8 cellular contexts compared by ENCODE assay signal in the genomic region with DNA sequence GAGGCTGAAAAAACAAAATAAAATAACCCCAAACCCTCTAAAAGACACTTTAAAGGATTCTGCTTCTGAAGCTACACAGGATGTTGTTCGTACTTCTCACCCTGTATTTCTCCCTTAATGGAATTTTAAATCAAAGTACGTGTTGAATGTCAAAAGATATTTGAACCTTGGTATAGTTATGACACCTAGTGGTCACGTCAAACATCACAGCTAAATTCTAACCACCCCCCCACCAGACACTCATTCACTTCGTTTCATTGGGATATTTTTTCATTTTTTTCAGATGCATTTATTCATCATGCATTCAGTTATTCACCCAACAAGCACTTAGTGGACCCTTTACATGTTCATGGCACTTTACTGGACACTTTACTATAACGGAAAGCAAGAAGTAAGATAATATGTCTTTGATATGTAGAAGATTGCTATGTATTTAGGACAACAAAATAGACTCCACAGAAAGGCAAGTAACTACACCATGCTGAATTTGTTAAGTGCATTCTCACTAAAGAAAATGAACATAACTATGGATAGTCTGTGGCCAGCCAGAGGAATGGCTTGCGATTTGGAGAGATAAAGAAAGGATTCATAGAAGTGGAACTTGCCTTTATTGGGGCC.
A peak's percentile ranks its signal among the peaks of the same experiment; 100 is the strongest.
DNase-seq lines count a peak whose midpoint lies in the region; ATAC-seq and TF ChIP-seq lines count a peak whose summit lies in the region.

No MANE protein-coding gene starts in this region.

- H3K27ac ChIP-seq in DND-41 (ENCODE audit: low read length) (peak overlapping the region; percentile 90), foreskin keratinocyte (no peak overlapping the region), psoas muscle (no peak overlapping the region)

- peaks cover 6% of the 10 kb centered on the region for H3K27me3 Mint-ChIP-seq in activated T-cell treated with anti-CD3 and anti-CD28 coated beads, Interleukin-2, amount 50 U/mL, for 24 hours

- H3K4me3 ChIP-seq in DND-41 (ENCODE audit: low read depth in 1 of 2, low read length in 2 of 2): peak overlapping the region in 1 of 2 experiments; percentile 24; a peak in 1 of 4 replicates
- H3K4me3 ChIP-seq in psoas muscle: no peak overlapping the region

- 13 to 22% (median 17%) methylated on average over 6 of the region's 6 CpGs for whole genome bisulfite sequencing in psoas muscle, 3 donors

- peak; percentile 79 for ATAC-seq in DND-41 (ENCODE audit: insufficient read depth, low read depth)
- peak; percentile 57 for ATAC-seq in foreskin keratinocyte
- peak in 1 of 4 donors; percentile 49 for ATAC-seq in psoas muscle
- no peak for ATAC-seq in GM19035 (IDR thresholded peaks at IDR 0.05; ENCODE audit: unreplicated experiment)

- H3K4me3 Mint-ChIP-seq in activated T-cell treated with anti-CD3 and anti-CD28 coated beads, Interleukin-2, amount 50 U/mL, for 24 hours: peak overlapping the region; percentile 48

- DNase-seq in DND-41 (peak; percentile 57), GM20000 (ENCODE audit: low spot score) (peak; percentile 5), NCI-H146 (lab: John Stamatoyannopoulos, UW) (peak; percentile 3), foreskin keratinocyte (peak in 1 of 2 donors; percentile 17), psoas muscle (no peak), NCI-H2171 (lab: John Stamatoyannopoulos, UW) (no peak)
- no peak for DNase-seq in activated T-cell treated with anti-CD3 and anti-CD28 coated beads, Interleukin-2, amount 50 U/mL, for 24 hours

- intact Hi-C loops in psoas muscle (cut with DNase I): loop anchor here in 1 of 2 donors (5.0 kb wide), 1 partner anchor 525 kb away; no protein-coding TSS in a partner anchor

- H3K27me3 ChIP-seq in DND-41 (ENCODE audit: insufficient read depth, low read length, poor library complexity) (no peaks in the 10 kb centered on the region), foreskin keratinocyte (no peaks in the 10 kb centered on the region), psoas muscle (ENCODE audit: insufficient read depth in 3 of 3, low read length in 2 of 3) (no peaks in the 10 kb centered on the region)

- H3K9me3 Mint-ChIP-seq in activated T-cell treated with anti-CD3 and anti-CD28 coated beads, Interleukin-2, amount 50 U/mL, for 24 hours: peaks cover 2% of the 10 kb centered on the region

- no peaks in the 10 kb centered on the region for H3K9me3 ChIP-seq in DND-41 (ENCODE audit: insufficient read depth, low read length, severe bottlenecking)
- no peaks in the 10 kb centered on the region for H3K9me3 ChIP-seq in psoas muscle

- TF ChIP-seq CTCF in DND-41 (IDR thresholded peaks at IDR 0.05; ENCODE audit: borderline replicate concordance, extremely low read depth, low read length, poor library complexity, severe bottlenecking) (peak; percentile 74), GM20000 (IDR thresholded peaks at IDR 0.05; ENCODE audit: extremely low read depth, missing control alignments) (no peak), foreskin keratinocyte (conservative IDR thresholded peaks at IDR 0.05) (peak; percentile 63), psoas muscle (IDR thresholded peaks at IDR 0.05) (peak; percentile 60)

- peak overlapping the region; percentile 83 for H3K27ac Mint-ChIP-seq in activated T-cell treated with anti-CD3 and anti-CD28 coated beads, Interleukin-2, amount 50 U/mL, for 24 hours

- H2AFZ ChIP-seq in DND-41 (ENCODE audit: low read depth, low read length): peak overlapping the region; percentile 67

- no peaks in the 10 kb centered on the region for H3K36me3 ChIP-seq in DND-41 (ENCODE audit: insufficient read depth, low read length)
- H3K36me3 ChIP-seq in psoas muscle (ENCODE audit: insufficient read depth in 1 of 2, low read depth in 1 of 2): no peaks in the 10 kb centered on the region

- H3K79me2 ChIP-seq in DND-41 (ENCODE audit: insufficient read depth, low read length): no peaks in the 10 kb centered on the region

- peaks cover 43% of the 10 kb centered on the region for H3K4me1 ChIP-seq in DND-41 (ENCODE audit: insufficient read depth, low read length)
- H3K4me1 ChIP-seq in foreskin keratinocyte: no peaks in the 10 kb centered on the region
- peaks cover 4% of the 10 kb centered on the region for H3K4me1 ChIP-seq in psoas muscle

- no peaks in the 10 kb centered on the region for H4K20me1 ChIP-seq in DND-41 (ENCODE audit: insufficient read depth, low read length)

- peaks cover 49% of the 10 kb centered on the region for H3K4me1 Mint-ChIP-seq in activated T-cell treated with anti-CD3 and anti-CD28 coated beads, Interleukin-2, amount 50 U/mL, for 24 hours (ENCODE audit: low read depth)

- peak overlapping the region; percentile 51; the same call in 1 of the 2 replicates for H3K4me2 ChIP-seq in DND-41 (ENCODE audit: insufficient read depth, low read length)

- H3K36me3 Mint-ChIP-seq in activated T-cell treated with anti-CD3 and anti-CD28 coated beads, Interleukin-2, amount 50 U/mL, for 24 hours (ENCODE audit: low read depth): peaks cover 5% of the 10 kb centered on the region

- peak overlapping the region; percentile 30 for H3K9ac ChIP-seq in DND-41 (ENCODE audit: low read depth, low read length)

Comparison
In these comparisons a context has a peak if more than half of its experiments do, and no peak if none do; other contexts are left out.
1. DNase-seq: peak in DND-41 (single experiment), GM20000 (single experiment) and NCI-H146 (single experiment); none in activated T-cell treated with anti-CD3 and anti-CD28 coated beads, Interleukin-2, amount 50 U/mL, for 24 hours (single experiment), psoas muscle (0 of 2) and NCI-H2171 (single experiment).